Comparison of ENCODE assay signal across 2 cellular contexts in genomic region chr6:24821860-24822444, GRCh38.
TF ChIP-seq lines count a peak whose summit lies in the region.

No MANE protein-coding gene starts in this region.

TF ChIP-seq in IMR-90, 13 proteins besides CTCF, POLR2A, EP300 and RAD21:
- TF ChIP-seq MXI1 (IDR thresholded peaks at IDR 0.05; ENCODE audit: borderline replicate concordance, low read depth, low read length) (no peak), ELK1 (IDR thresholded peaks at IDR 0.05; ENCODE audit: borderline replicate concordance, low read depth, low read length) (no peak), MAZ (IDR thresholded peaks at IDR 0.05; ENCODE audit: borderline replicate concordance, low read depth, low read length) (no peak), CHD1 (IDR thresholded peaks at IDR 0.05; ENCODE audit: low read depth, low read length) (no peak), BHLHE40 (IDR thresholded peaks at IDR 0.05; ENCODE audit: low read depth, low read length) (no peak), MAFK (IDR thresholded peaks at IDR 0.05; ENCODE audit: low read depth, low read length) (peak; percentile 49; the same call in 1 of the 2 replicates), NFE2L2 (IDR thresholded peaks at IDR 0.05; ENCODE audit: low read depth, low read length) (peak; percentile 91)
TF ChIP-seq in IMR-90: peak in this region for 2.

TF ChIP-seq in GM12878, 131 proteins besides CTCF, POLR2A, EP300 and RAD21:
- no peak for TF ChIP-seq HSF1 (IDR thresholded peaks at IDR 0.05; ENCODE audit: low read depth, low read length)
- TF ChIP-seq GABPA (IDR thresholded peaks at IDR 0.05; ENCODE audit: low read depth), result no peak
- TF ChIP-seq ZNF622 (IDR thresholded peaks at IDR 0.05), result no peak
- no peak for TF ChIP-seq IRF5 (IDR thresholded peaks at IDR 0.05; ENCODE audit: borderline replicate concordance)
- TF ChIP-seq ZBTB33 (IDR thresholded peaks at IDR 0.05), result no peak
- TF ChIP-seq JUND (IDR thresholded peaks at IDR 0.05; ENCODE audit: low read depth, low read length), result no peak
- TF ChIP-seq RFX5 (IDR thresholded peaks at IDR 0.05; ENCODE audit: low read depth, low read length), result no peak
- TF ChIP-seq LARP7 (IDR thresholded peaks at IDR 0.05), result no peak
- TF ChIP-seq NFYA (IDR thresholded peaks at IDR 0.05; ENCODE audit: borderline replicate concordance, low read depth, low read length), result no peak
- no peak for TF ChIP-seq ELK1 (IDR thresholded peaks at IDR 0.05; ENCODE audit: low read depth, low read length)
- TF ChIP-seq FOS (IDR thresholded peaks at IDR 0.05; ENCODE audit: borderline replicate concordance, extremely low read depth, insufficient read length), result no peak
- no peak for TF ChIP-seq NBN (IDR thresholded peaks at IDR 0.05)
- TF ChIP-seq TCF7 (IDR thresholded peaks at IDR 0.05; ENCODE audit: borderline replicate concordance), result no peak
- TF ChIP-seq BRCA1 (IDR thresholded peaks at IDR 0.05; ENCODE audit: low read depth, low read length), result no peak
- TF ChIP-seq POLR2AphosphoS5 (IDR thresholded peaks at IDR 0.05; ENCODE audit: low read length), result no peak
